In genomic region chr5:168400429-168401220, GRCh38 we compare ENCODE assay signal across 1 cellular context.
TF ChIP-seq lines count a peak whose summit lies in the region.

No MANE protein-coding gene starts in this region.

TF ChIP-seq in GM23338, 12 proteins besides CTCF, POLR2A, EP300 and RAD21:
- TF ChIP-seq REST (IDR thresholded peaks at IDR 0.05; ENCODE audit: unreplicated experiment), result no peak
- no peak for TF ChIP-seq ZNF331 (CRISPR knock-in tag; IDR thresholded peaks at IDR 0.05; ENCODE audit: low read depth)
- TF ChIP-seq ZNF462 (CRISPR knock-in tag; IDR thresholded peaks at IDR 0.05), result no peak
- no peak for TF ChIP-seq EZH2 (IDR thresholded peaks at IDR 0.05; ENCODE audit: low read depth, unreplicated experiment)
- TF ChIP-seq ZNF114 (CRISPR knock-in tag; IDR thresholded peaks at IDR 0.05), result no peak
- no peak for TF ChIP-seq NANOG (IDR thresholded peaks at IDR 0.05; ENCODE audit: borderline replicate concordance)
- TF ChIP-seq EZH2phosphoT487 (IDR thresholded peaks at IDR 0.05; ENCODE audit: unreplicated experiment), result no peak
- no peak for TF ChIP-seq JUNB (IDR thresholded peaks at IDR 0.05; ENCODE audit: unreplicated experiment)
- TF ChIP-seq POLR2AphosphoS5 (IDR thresholded peaks at IDR 0.05; ENCODE audit: low read depth), result no peak
- TF ChIP-seq STAT1 (IDR thresholded peaks at IDR 0.05; ENCODE audit: unreplicated experiment), result no peak
